In genomic region chr2:180698668-180699067, GRCh38 we compare ENCODE assay signal across 18 cellular contexts.
"Had no signal": no experiment of that assay in that cellular context is flagged by ENCODE, and none has a peak within 500 bp of the region (broad histone marks: within the 10 kb centered on the region; RNA-seq: fewer than 3 reads in every experiment).

No MANE protein-coding gene starts in this region.

- FAIRE-seq: endometrium, islet of Langerhans had no signal

- H3K4me3 Mint-ChIP-seq: mesothelial cell of epicardium, nephron, type B pancreatic cell had no signal

- H3K9me3 ChIP-seq: esophagus muscularis mucosa, gastrocnemius medialis, prostate gland, right lobe of liver, suprapubic skin, thyroid gland had no signal

- H3K27ac Mint-ChIP-seq: mesothelial cell of epicardium, nephron, type B pancreatic cell had no signal

- H3K27me3 ChIP-seq: gastrocnemius medialis, right lobe of liver, suprapubic skin, thyroid gland, vagina had no signal

- H3K4me3 ChIP-seq: esophagus muscularis mucosa, gastrocnemius medialis, heart right ventricle, prostate gland, right lobe of liver, suprapubic skin, thyroid gland, vagina had no signal

- H3K36me3 Mint-ChIP-seq: mesothelial cell of epicardium, type B pancreatic cell had no signal

- H3K9ac ChIP-seq: parathyroid adenoma had no signal

- H3K4me1 ChIP-seq: gastrocnemius medialis, heart right ventricle, parathyroid adenoma, prostate gland, right lobe of liver, thyroid gland had no signal

- H3K36me3 ChIP-seq: esophagus muscularis mucosa, gastrocnemius medialis, heart right ventricle, prostate gland, right lobe of liver, suprapubic skin, thyroid gland, vagina had no signal

- H3K9me3 Mint-ChIP-seq: type B pancreatic cell had no signal

- DNase-seq: effector memory CD4-positive, alpha-beta T cell; gastrocnemius medialis; heart right ventricle; hypothalamus; right lobe of liver; stimulated activated naive CD8-positive, alpha-beta T cell treated with anti-CD3 and anti-CD28 coated beads, Interleukin-15, Interleukin-2, amounts not matched to agents 100 U/mL and 50 U/mL, for 24 hours; thyroid gland had no signal

- H3K27ac ChIP-seq: esophagus muscularis mucosa, gastrocnemius medialis, heart right ventricle, parathyroid adenoma, prostate gland, right lobe of liver, suprapubic skin, thyroid gland, vagina had no signal

- ATAC-seq: gastrocnemius medialis; heart right ventricle; left lobe of liver; stimulated activated naive CD8-positive, alpha-beta T cell treated with anti-CD3 and anti-CD28 coated beads, Interleukin-15, Interleukin-2, amounts not matched to agents 100 U/mL and 50 U/mL, for 24 hours had no signal
